In genomic region chr10:67809107-67809506, GRCh38 we compare ENCODE assay signal across 20 cellular contexts.
"Had no signal": no experiment of that assay in that cellular context is flagged by ENCODE, and none has a peak within 500 bp of the region (broad histone marks: within the 10 kb centered on the region; RNA-seq: fewer than 3 reads in every experiment).

No MANE protein-coding gene starts in this region.

- H3K4me3 ChIP-seq: colonic mucosa, left lung, neural progenitor cell, right lobe of liver, thoracic aorta, tibial nerve, upper lobe of left lung had no signal

- H3K9me3 ChIP-seq: colonic mucosa, left lung, right lobe of liver, thoracic aorta, tibial nerve, upper lobe of left lung had no signal

- H3K4me1 Mint-ChIP-seq: nephron; neural progenitor cell; stimulated activated naive B cell treated with anti-CD40 and anti-IgM and Interleukin-4, amounts not matched to agents 10 μg/mL and 1 μg/mL and 100 μg/mL, for 72 hours had no signal

- H3K4me3 Mint-ChIP-seq: effector memory CD8-positive, alpha-beta T cell; naive thymus-derived CD4-positive, alpha-beta T cell; nephron; neural progenitor cell; stimulated activated naive B cell treated with anti-CD40 and anti-IgM and Interleukin-4, amounts not matched to agents 10 μg/mL and 1 μg/mL and 100 μg/mL, for 72 hours; stimulated activated naive CD8-positive, alpha-beta T cell treated with anti-CD3 and anti-CD28 coated beads, Interleukin-15, Interleukin-2, amounts not matched to agents 100 ng/mL and 50 ng/mL, for 24 hours had no signal

- H3K4me1 ChIP-seq: colonic mucosa, left lung, tibial nerve, upper lobe of left lung had no signal

- H3K27me3 Mint-ChIP-seq: progenitor cell of endocrine pancreas had no signal

- H3K27ac ChIP-seq: colonic mucosa, left lung, neural progenitor cell, parathyroid adenoma, right lobe of liver, thoracic aorta, tibial nerve, upper lobe of left lung had no signal

- H3K36me3 Mint-ChIP-seq: neural progenitor cell; stimulated activated naive B cell treated with anti-CD40 and anti-IgM and Interleukin-4, amounts not matched to agents 10 μg/mL and 1 μg/mL and 100 μg/mL, for 72 hours had no signal

- ATAC-seq: effector memory CD8-positive, alpha-beta T cell; left cardiac atrium; left lung; naive thymus-derived CD4-positive, alpha-beta T cell; stimulated activated naive B cell treated with anti-CD40 and anti-IgM and Interleukin-4, amounts not matched to agents 10 μg/mL and 1 μg/mL and 100 μg/mL, for 72 hours had no signal

- H3K9ac ChIP-seq: neural progenitor cell, parathyroid adenoma had no signal

- H3K27ac Mint-ChIP-seq: effector memory CD8-positive, alpha-beta T cell; naive thymus-derived CD4-positive, alpha-beta T cell; nephron; neural progenitor cell; progenitor cell of endocrine pancreas; stimulated activated naive B cell treated with anti-CD40 and anti-IgM and Interleukin-4, amounts not matched to agents 10 μg/mL and 1 μg/mL and 100 μg/mL, for 72 hours; stimulated activated naive CD8-positive, alpha-beta T cell treated with anti-CD3 and anti-CD28 coated beads, Interleukin-15, Interleukin-2, amounts not matched to agents 100 ng/mL and 50 ng/mL, for 24 hours had no signal

- H2AFZ ChIP-seq: neural progenitor cell, parathyroid adenoma had no signal

- H3K79me2 ChIP-seq: parathyroid adenoma had no signal

- H3K27me3 ChIP-seq: colonic mucosa, left lung, neural progenitor cell, right lobe of liver, tibial nerve, upper lobe of left lung had no signal

- H3K36me3 ChIP-seq: colonic mucosa, left lung, neural progenitor cell, thoracic aorta, tibial nerve, upper lobe of left lung had no signal

- H3K9me3 Mint-ChIP-seq: effector memory CD8-positive, alpha-beta T cell; naive thymus-derived CD4-positive, alpha-beta T cell; neural progenitor cell; stimulated activated naive B cell treated with anti-CD40 and anti-IgM and Interleukin-4, amounts not matched to agents 10 μg/mL and 1 μg/mL and 100 μg/mL, for 72 hours; stimulated activated naive CD8-positive, alpha-beta T cell treated with anti-CD3 and anti-CD28 coated beads, Interleukin-15, Interleukin-2, amounts not matched to agents 100 ng/mL and 50 ng/mL, for 24 hours had no signal

- DNase-seq: colonic mucosa; effector memory CD8-positive, alpha-beta T cell; head of caudate nucleus; left cardiac atrium; left lung; mesenchymal stem cell; midbrain; naive thymus-derived CD4-positive, alpha-beta T cell; right lobe of liver; stimulated activated CD4-positive, alpha-beta T cell treated with anti-CD3 and anti-CD28 coated beads, Interleukin-15, amount 100 ng/mL, for 24 hours; stimulated activated CD4-positive, alpha-beta T cell treated with anti-CD3 and anti-CD28 coated beads, Interleukin-2, amount 100 ng/mL, for 48 hours; stimulated activated naive B cell treated with anti-CD40 and anti-IgM and Interleukin-4, amounts not matched to agents 10 μg/mL and 1 μg/mL and 100 μg/mL, for 72 hours; upper lobe of left lung had no signal

- H3K4me2 ChIP-seq: neural progenitor cell had no signal
